In genomic region chr3:100709840-100710235, GRCh38 we compare ENCODE assay signal across 8 cellular contexts. TPM values are rescaled to one million over a fixed set of nuclear protein-coding genes. Genes with fewer than 3 reads are reported as not detected.
DNase-seq lines count a peak whose midpoint lies in the region; TF ChIP-seq lines count a peak whose summit lies in the region.

No MANE protein-coding gene starts in this region.

- DNase-seq in HFF-Myc (ENCODE audit: extremely low read depth, low read depth) (no peak), SJSA1 (ENCODE audit: low read depth in 1 of 2, low spot score in 2 of 2) (peak in 1 of 2 experiments; percentile 31), ascending aorta (ENCODE audit: low spot score in 2 of 2) (peak in 1 of 2 donors; percentile 63), hepatocyte (ENCODE audit: low spot score) (peak; percentile 80), retinal pigment epithelial cell (ENCODE audit: low read depth) (no peak), DMS153 treated with DMSO at 0.1 percent for 48 hours (lab: John Stamatoyannopoulos, UW; ENCODE audit: unreplicated experiment) (no peak), cerebellar cortex (ENCODE audit: low spot score) (no peak)

- peak overlapping the region; percentile 76 to 94 (median 90) for H3K4me3 ChIP-seq in BLaER1 treated with 17β-estradiol and CSF1 and Interleukin-3, amounts not matched to agents 10 nM and 100 nM
- H3K4me3 ChIP-seq in HFF-Myc (replicated peaks; ENCODE audit: low read depth, low read length) (peak overlapping the region; percentile 56), SJSA1 (peak overlapping the region; percentile 68), ascending aorta (peak overlapping the region; percentile 82 to 84), hepatocyte (peak overlapping the region; percentile 93), retinal pigment epithelial cell (ENCODE audit: low read length) (peak overlapping the region; percentile 83)

- H2AFZ ChIP-seq in hepatocyte = peak overlapping the region; percentile 57

- no peaks in the 10 kb centered on the region for H3K27me3 ChIP-seq in BLaER1 treated with 17β-estradiol and CSF1 and Interleukin-3, amounts not matched to agents 10 nM and 100 nM
- H3K27me3 ChIP-seq in SJSA1 (replicated peaks) (no peaks in the 10 kb centered on the region), ascending aorta (no peaks in the 10 kb centered on the region), hepatocyte (no peaks in the 10 kb centered on the region)

- peaks cover 0 to 8% (median 3%) of the 10 kb centered on the region in 11 experiments; a peak in 2 of 22 replicates for H3K9me3 ChIP-seq in BLaER1 treated with 17β-estradiol and CSF1 and Interleukin-3, amounts not matched to agents 10 nM and 100 nM (replicated peaks in 1 of 11)
- no peaks in the 10 kb centered on the region for H3K9me3 ChIP-seq in SJSA1 (replicated peaks)
- no peaks in the 10 kb centered on the region for H3K9me3 ChIP-seq in ascending aorta
- H3K9me3 ChIP-seq in hepatocyte (ENCODE audit: low read depth) = no peaks in the 10 kb centered on the region

- H3K9me2 ChIP-seq in hepatocyte (replicated peaks; ENCODE audit: insufficient read depth) = no peaks in the 10 kb centered on the region

- peaks cover 50% of the 10 kb centered on the region for H3K79me2 ChIP-seq in hepatocyte

- H3K36me3 ChIP-seq in BLaER1 treated with 17β-estradiol and CSF1 and Interleukin-3, amounts not matched to agents 10 nM and 100 nM = peaks cover 24 to 39% (median 37%) of the 10 kb centered on the region in 11 experiments
- H3K36me3 ChIP-seq in SJSA1 (peaks cover 24% of the 10 kb centered on the region), ascending aorta (peaks cover 0 to 5% of the 10 kb centered on the region in 2 donors), hepatocyte (replicated peaks; ENCODE audit: insufficient read depth, low read depth) (no peaks in the 10 kb centered on the region)

- no peak for TF ChIP-seq CTCF in HFF-Myc (IDR thresholded peaks at IDR 0.05; ENCODE audit: low read depth, low read length, missing control alignments)
- no peak for TF ChIP-seq CTCF in ascending aorta (IDR thresholded peaks at IDR 0.05)
- TF ChIP-seq CTCF in hepatocyte (IDR thresholded peaks at IDR 0.05; ENCODE audit: poor library complexity) = peak; percentile 32
- TF ChIP-seq CTCF in retinal pigment epithelial cell (conservative IDR thresholded peaks at IDR 0.05; ENCODE audit: low read depth, low read length) = peak; percentile 30

- peak overlapping the region; percentile 93 to 98 (median 97) for H3K9ac ChIP-seq in BLaER1 treated with 17β-estradiol and CSF1 and Interleukin-3, amounts not matched to agents 10 nM and 100 nM

- peaks cover 9 to 33% (median 21%) of the 10 kb centered on the region in 10 experiments for H3K4me1 ChIP-seq in BLaER1 treated with 17β-estradiol and CSF1 and Interleukin-3, amounts not matched to agents 10 nM and 100 nM
- H3K4me1 ChIP-seq in SJSA1 (replicated peaks) (peaks cover 10% of the 10 kb centered on the region), ascending aorta (peaks cover 0 to 22% of the 10 kb centered on the region in 2 donors), hepatocyte (ENCODE audit: insufficient read depth) (peaks cover 13% of the 10 kb centered on the region)

- H4K20me1 ChIP-seq in BLaER1 treated with 17β-estradiol and CSF1 and Interleukin-3, amounts not matched to agents 10 nM and 100 nM = peaks cover 27 to 49% (median 45%) of the 10 kb centered on the region in 11 experiments; a peak in 21 of 22 replicates
- peaks cover 45% of the 10 kb centered on the region for H4K20me1 ChIP-seq in hepatocyte (ENCODE audit: insufficient read depth, poor library complexity, severe bottlenecking)

- H3K4me2 ChIP-seq in BLaER1 treated with 17β-estradiol and CSF1 and Interleukin-3, amounts not matched to agents 10 nM and 100 nM = peak overlapping the region; percentile 78 to 95 (median 88)
- peak overlapping the region; percentile 85 for H3K4me2 ChIP-seq in hepatocyte

- WGBS in hepatocyte (ENCODE audit: low lambda C conversion rate, missing lambda C conversion rate) = under 1% methylated on average over 13 of the region's 23 CpGs

- H3K27ac ChIP-seq in BLaER1 treated with 17β-estradiol and CSF1 and Interleukin-3, amounts not matched to agents 10 nM and 100 nM = peak overlapping the region; percentile 93 to 98 (median 96)
- peak overlapping the region; percentile 82 for H3K27ac ChIP-seq in SJSA1
- peak overlapping the region; percentile 95 to 97 for H3K27ac ChIP-seq in ascending aorta
- H3K27ac ChIP-seq in hepatocyte = peak overlapping the region; percentile 99

- intact Hi-C loops in ascending aorta (cut with DNase I) = loop anchor here (1.0 to 2.0 kb wide), 3 partner anchors 218 to 864 kb away; partner anchors contain the start of genes LNP1, PCNP, TMEM45A and TOMM70

RNA-seq across cellular contexts. Expression of gene TFG, which starts 0.5 kb away (rescaled TPM):
- 60.2 and 85.8 TPM in 2 replicates for total RNA-seq in SJSA1 (2014; rRNA removed; shearing (Covaris generic))
- total RNA-seq in ascending aorta (64.9 TPM), hepatocyte (150 and 172 TPM in 2 replicates)
- 216 and 228 TPM in 2 replicates for polyA plus RNA-seq in hepatocyte

Comparison
In these comparisons a context has a peak if more than half of its experiments do, and no peak if none do; other contexts are left out.
1. CTCF ChIP-seq: peak in hepatocyte (single experiment) and retinal pigment epithelial cell (single experiment); none in HFF-Myc (single experiment) and ascending aorta (0 of 3).
2. Peak in every context shown above with its lines, with median percentiles within 50 percentile points of each other: H3K27ac ChIP-seq and H3K4me3 ChIP-seq.